Comparison of ENCODE assay signal across 17 cellular contexts in genomic region chr3:112409061-112409460, GRCh38.
DNase-seq lines count a peak whose midpoint lies in the region; ATAC-seq, FAIRE-seq and TF ChIP-seq lines count a peak whose summit lies in the region.
"Had no signal": no experiment of that assay in that cellular context is flagged by ENCODE, and none has a peak within 500 bp of the region (broad histone marks: within the 10 kb centered on the region; RNA-seq: fewer than 3 reads in every experiment).

No MANE protein-coding gene starts in this region.

- BruUV-seq in Calu3 (replicated peaks; lab: Mats Ljungman, UMichigan): no TSS peak

- no peaks in the 10 kb centered on the region for H3K27me3 ChIP-seq in pancreas
- H3K27me3 ChIP-seq: Peyer's patch had no signal

- 23 to 28% methylated on average over 3 of the region's 3 CpGs for WGBS in pancreas, 2 donors

- no peaks in the 10 kb centered on the region for H3K36me3 ChIP-seq in pancreas
- H3K36me3 ChIP-seq: Peyer's patch had no signal

- no peak overlapping the region for H3K4me3 Mint-ChIP-seq in Calu3 (ENCODE audit: low read depth, unreplicated experiment)
- H3K4me3 Mint-ChIP-seq: CD14-positive monocyte had no signal

- TF ChIP-seq CTCF in Calu3 (IDR thresholded peaks at IDR 0.05; ENCODE audit: unreplicated experiment): no peak
- TF ChIP-seq CTCF in VCaP (conservative IDR thresholded peaks at IDR 0.05): no peak
- TF ChIP-seq CTCF in pancreas (IDR thresholded peaks at IDR 0.05): no peak

- ATAC-seq in pancreas: no peak
- no peak for ATAC-seq in HG03378 (IDR thresholded peaks at IDR 0.05; ENCODE audit: unreplicated experiment)

- no peaks in the 10 kb centered on the region for H3K9me3 Mint-ChIP-seq in Calu3 (ENCODE audit: low read depth, unreplicated experiment)

- no peaks in the 10 kb centered on the region for H3K4me1 ChIP-seq in pancreas

- intact Hi-C loops in Calu3 (cut with micrococcal nuclease; ENCODE audit: unreplicated experiment) (no loop called here), pancreas (cut with DNase I) (no loop called here)

- H3K27ac ChIP-seq in VCaP (peak overlapping the region; percentile 93), pancreas (no peak overlapping the region)
- H3K27ac ChIP-seq: GM23248 had no signal

- H3K4me1 Mint-ChIP-seq in Calu3 (ENCODE audit: low read depth, unreplicated experiment): peaks cover 31% of the 10 kb centered on the region

- no peaks in the 10 kb centered on the region for H3K27me3 Mint-ChIP-seq in Calu3 (ENCODE audit: unreplicated experiment)

- no peak overlapping the region for H3K4me3 ChIP-seq in pancreas
- H3K4me3 ChIP-seq: GM23248 had no signal

- CTCF ChIA-PET in Calu3 (lab: Charles Lee): no interaction called here

- H3K36me3 Mint-ChIP-seq in Calu3 (ENCODE audit: insufficient read depth, unreplicated experiment): no peaks in the 10 kb centered on the region
- H3K36me3 Mint-ChIP-seq: CD14-positive monocyte had no signal

- H3K9me3 ChIP-seq in pancreas: no peaks in the 10 kb centered on the region
- H3K9me3 ChIP-seq: Peyer's patch had no signal

- FAIRE-seq in pancreas (lab: Jason Lieb, UNC): peak; percentile 54
- no peak for FAIRE-seq in GM19239 (lab: Jason Lieb, UNC)
- FAIRE-seq: G401.6 had no signal

- no peak for DNase-seq in Calu3
- DNase-seq in kidney glomerular epithelial cell (lab: John Stamatoyannopoulos, UW): peak; percentile 77
- DNase-seq in pancreas: no peak
- no peak for DNase-seq in NCI-H1105 (lab: John Stamatoyannopoulos, UW)
- no peak for DNase-seq in GM19239 (ENCODE audit: insufficient read length, low spot score)
- no peak for DNase-seq in NCI-H345 (lab: John Stamatoyannopoulos, UW)
- DNase-seq: DMS79 treated with DMSO at 0.1 percent for 48 hours, GM23248, NCI-H1092, NCI-H1694 treated with DMSO at 0.1 percent for 48 hours, NCI-H510A, Peyer's patch, Right ventricle myocardium superior had no signal

- peak overlapping the region; percentile 16 for H3K27ac Mint-ChIP-seq in Calu3 (ENCODE audit: unreplicated experiment)
